In genomic region chr3:128760027-128760426, GRCh38 we compare ENCODE assay signal across 26 cellular contexts. TPM values are rescaled to one million over a fixed set of nuclear protein-coding genes. Genes with fewer than 3 reads are reported as not detected.
A peak's percentile ranks its signal among the peaks of the same experiment; 100 is the strongest.
DNase-seq lines count a peak whose midpoint lies in the region; ATAC-seq, FAIRE-seq and TF ChIP-seq lines count a peak whose summit lies in the region.
"Had no signal": no experiment of that assay in that cellular context is flagged by ENCODE, and none has a peak within 500 bp of the region (broad histone marks: within the 10 kb centered on the region; RNA-seq: fewer than 3 reads in every experiment).

No MANE protein-coding gene starts in this region.

- peak overlapping the region; percentile 37 for H3K4me2 ChIP-seq in hepatocyte
- H3K4me2 ChIP-seq: KMS-11 had no signal

- no peak for FAIRE-seq in kidney (lab: Jason Lieb, UNC)
- FAIRE-seq: GM12891 had no signal

- peak overlapping the region; percentile 75 for H3K27ac Mint-ChIP-seq in activated T-cell treated with anti-CD3 and anti-CD28 coated beads, Interleukin-2, amount 50 U/mL, for 24 hours
- H3K27ac Mint-ChIP-seq in activated T-cell treated with anti-CD3 and anti-CD28 coated beads, Interleukin-2, amount 50 U/mL, for 72 hours = no peak overlapping the region
- H3K27ac Mint-ChIP-seq in natural killer cell = peak overlapping the region; percentile 73 to 85
- H3K27ac Mint-ChIP-seq: activated CD4-positive, alpha-beta memory T cell treated with anti-CD3 and anti-CD28 coated beads, Interleukin-2, amount 10 ng/mL, durations not matched to agents 7 days and 5 days had no signal

- H2AFZ ChIP-seq in hepatocyte = no peak overlapping the region

- H3K4me1 ChIP-seq in hepatocyte (ENCODE audit: insufficient read depth) (peaks cover 23% of the 10 kb centered on the region), transverse colon (peaks cover 4 to 41% (median 18%) of the 10 kb centered on the region in 4 donors), kidney (ENCODE audit: control insufficient read depth in 1 of 2, insufficient read depth in 1 of 2, low read depth in 1 of 2, low read length in 2 of 2) (peaks cover 13 to 17% of the 10 kb centered on the region in 2 donors)

- H3K79me2 ChIP-seq in hepatocyte = peaks cover 99% of the 10 kb centered on the region

- H3K4me3 ChIP-seq in hepatocyte (no peak overlapping the region), transverse colon (no peak overlapping the region), kidney (ENCODE audit: low read length in 2 of 2) (no peak overlapping the region)
- H3K4me3 ChIP-seq: dorsolateral prefrontal cortex, heart left ventricle, lung, suprapubic skin had no signal

- in situ Hi-C loops in transverse colon (cut with MboI; ENCODE audit: low pct_ligation_motif_present in 1 of 4, low pct_unique_long_range_greater_than_20kb in 1 of 4, low sequenced_read_pairs in 3 of 4) = no loop called here

- H4K20me1 ChIP-seq in hepatocyte (ENCODE audit: insufficient read depth, poor library complexity, severe bottlenecking) = peaks cover 81% of the 10 kb centered on the region

- H3K27ac ChIP-seq in hepatocyte = peak overlapping the region; percentile 70
- peak overlapping the region; percentile 4 to 57 (median 20) for H3K27ac ChIP-seq in transverse colon
- no peak overlapping the region for H3K27ac ChIP-seq in kidney (ENCODE audit: low read depth in 2 of 2, low read length in 2 of 2)
- H3K27ac ChIP-seq: KMS-11, suprapubic skin had no signal

- no peak for TF ChIP-seq EP300 in transverse colon (IDR thresholded peaks at IDR 0.05; ENCODE audit: low read depth)

- DNase-seq in activated T-cell treated with anti-CD3 and anti-CD28 coated beads, Interleukin-2, amount 50 U/mL, for 24 hours = no peak
- DNase-seq in activated T-cell treated with anti-CD3 and anti-CD28 coated beads, Interleukin-2, amount 50 U/mL, for 72 hours = no peak
- DNase-seq in hepatocyte (ENCODE audit: low spot score) = peak; percentile 39
- no peak for DNase-seq in natural killer cell
- DNase-seq in transverse colon = no peak
- no peak for DNase-seq in kidney
- DNase-seq in SKM-1 treated with dmso at 0.1 percent for 144 hours (lab: John Stamatoyannopoulos, UW; ENCODE audit: unreplicated experiment) = no peak
- DNase-seq: 8988T; activated CD4-positive, alpha-beta memory T cell treated with anti-CD3 and anti-CD28 coated beads, Interleukin-2, amount 10 ng/mL, durations not matched to agents 7 days and 5 days; amygdala; COR-L47; DND-41; dorsolateral prefrontal cortex; heart left ventricle; NCI-H1694; NCI-H2171; NCI-H526 treated with DMSO at 0.1 percent for 48 hours; right cardiac atrium; RPMI8226; stimulated activated CD4-positive, alpha-beta T cell treated with anti-CD3 and anti-CD28 coated beads, Interleukin-15, amount 100 ng/mL, for 24 hours had no signal

- H3K9me2 ChIP-seq in hepatocyte (replicated peaks; ENCODE audit: insufficient read depth) = no peaks in the 10 kb centered on the region

- TF ChIP-seq POLR2A in transverse colon (IDR thresholded peaks at IDR 0.05) = no peak

- H3K36me3 ChIP-seq in hepatocyte (replicated peaks; ENCODE audit: insufficient read depth, low read depth) = no peaks in the 10 kb centered on the region
- H3K36me3 ChIP-seq in transverse colon = no peaks in the 10 kb centered on the region
- no peaks in the 10 kb centered on the region for H3K36me3 ChIP-seq in kidney (ENCODE audit: control insufficient read depth in 1 of 2, insufficient read depth in 2 of 2, low read length in 2 of 2)

- 62% methylated on average over 5 of the region's 5 CpGs for WGBS in hepatocyte (ENCODE audit: low lambda C conversion rate, missing lambda C conversion rate)
- 80 to 90% methylated on average over 1 to 5 of the region's 5 CpGs for WGBS in transverse colon (ENCODE audit: low coverage in 1 of 2), 2 donors

- H3K9me3 ChIP-seq in hepatocyte (ENCODE audit: low read depth) (no peaks in the 10 kb centered on the region), transverse colon (no peaks in the 10 kb centered on the region), kidney (ENCODE audit: control insufficient read depth in 1 of 2, low read length in 2 of 2) (no peaks in the 10 kb centered on the region)
- H3K9me3 ChIP-seq: suprapubic skin had no signal

- H3K27me3 ChIP-seq in hepatocyte (no peaks in the 10 kb centered on the region), transverse colon (no peaks in the 10 kb centered on the region)
- H3K27me3 ChIP-seq: dorsolateral prefrontal cortex, heart left ventricle, suprapubic skin had no signal

- H3K9me3 Mint-ChIP-seq in activated T-cell treated with anti-CD3 and anti-CD28 coated beads, Interleukin-2, amount 50 U/mL, for 24 hours = no peaks in the 10 kb centered on the region
- H3K9me3 Mint-ChIP-seq in activated T-cell treated with anti-CD3 and anti-CD28 coated beads, Interleukin-2, amount 50 U/mL, for 72 hours = no peaks in the 10 kb centered on the region
- H3K9me3 Mint-ChIP-seq in natural killer cell = peaks cover 0 to 3% of the 10 kb centered on the region in 2 donors
- H3K9me3 Mint-ChIP-seq: activated CD4-positive, alpha-beta memory T cell treated with anti-CD3 and anti-CD28 coated beads, Interleukin-2, amount 10 ng/mL, durations not matched to agents 7 days and 5 days had no signal

- H3K4me1 Mint-ChIP-seq in activated T-cell treated with anti-CD3 and anti-CD28 coated beads, Interleukin-2, amount 50 U/mL, for 24 hours (ENCODE audit: low read depth) = peaks cover 67% of the 10 kb centered on the region
- H3K4me1 Mint-ChIP-seq in activated T-cell treated with anti-CD3 and anti-CD28 coated beads, Interleukin-2, amount 50 U/mL, for 72 hours (ENCODE audit: low read depth) = peaks cover 57% of the 10 kb centered on the region
- H3K4me1 Mint-ChIP-seq in natural killer cell = peaks cover 76 to 81% of the 10 kb centered on the region in 2 donors

- H3K27me3 Mint-ChIP-seq in activated T-cell treated with anti-CD3 and anti-CD28 coated beads, Interleukin-2, amount 50 U/mL, for 24 hours = no peaks in the 10 kb centered on the region
- no peaks in the 10 kb centered on the region for H3K27me3 Mint-ChIP-seq in activated T-cell treated with anti-CD3 and anti-CD28 coated beads, Interleukin-2, amount 50 U/mL, for 72 hours (ENCODE audit: low read depth)
- H3K27me3 Mint-ChIP-seq in natural killer cell (ENCODE audit: low read depth in 2 of 2) = no peaks in the 10 kb centered on the region
- H3K27me3 Mint-ChIP-seq: activated CD4-positive, alpha-beta memory T cell treated with anti-CD3 and anti-CD28 coated beads, Interleukin-2, amount 10 ng/mL, durations not matched to agents 7 days and 5 days had no signal

- H3K9ac ChIP-seq in kidney (ENCODE audit: low read length in 2 of 2) = no peak overlapping the region
- H3K9ac ChIP-seq: KMS-11 had no signal

- TF ChIP-seq CTCF in hepatocyte (IDR thresholded peaks at IDR 0.05; ENCODE audit: poor library complexity) (no peak), natural killer cell (IDR thresholded peaks at IDR 0.05) (no peak), transverse colon (IDR thresholded peaks at IDR 0.05) (no peak), kidney (IDR thresholded peaks at IDR 0.05; ENCODE audit: borderline replicate concordance, extremely low read depth, insufficient read depth) (no peak)

- H3K4me3 Mint-ChIP-seq in activated T-cell treated with anti-CD3 and anti-CD28 coated beads, Interleukin-2, amount 50 U/mL, for 24 hours = no peak overlapping the region
- no peak overlapping the region for H3K4me3 Mint-ChIP-seq in activated T-cell treated with anti-CD3 and anti-CD28 coated beads, Interleukin-2, amount 50 U/mL, for 72 hours
- peak overlapping the region; percentile 81 for H3K4me3 Mint-ChIP-seq in natural killer cell
- H3K4me3 Mint-ChIP-seq: activated CD4-positive, alpha-beta memory T cell treated with anti-CD3 and anti-CD28 coated beads, Interleukin-2, amount 10 ng/mL, durations not matched to agents 7 days and 5 days had no signal

- H3K36me3 Mint-ChIP-seq in activated T-cell treated with anti-CD3 and anti-CD28 coated beads, Interleukin-2, amount 50 U/mL, for 24 hours (ENCODE audit: low read depth) = peaks cover 56% of the 10 kb centered on the region
- peaks cover 1 to 10% of the 10 kb centered on the region in 2 donors for H3K36me3 Mint-ChIP-seq in activated T-cell treated with anti-CD3 and anti-CD28 coated beads, Interleukin-2, amount 50 U/mL, for 72 hours (ENCODE audit: insufficient read depth in 2 of 2)
- H3K36me3 Mint-ChIP-seq in natural killer cell = no peaks in the 10 kb centered on the region

- ATAC-seq in activated T-cell treated with anti-CD3 and anti-CD28 coated beads, Interleukin-2, amount 50 U/mL, for 72 hours (replicated peaks in 1 of 2) = no peak
- ATAC-seq in natural killer cell (no peak), HG02870 (IDR thresholded peaks at IDR 0.05; ENCODE audit: unreplicated experiment) (no peak)
- ATAC-seq: HCT116 had no signal

- intact Hi-C loops in natural killer cell (cut with micrococcal nuclease) (no loop called here), transverse colon (cut with DNase I; ENCODE audit: low total_unique reads) (no loop called here), kidney (cut with DNase I) (no loop called here)

RNA-seq across cellular contexts. Expression of gene RAB7A, which starts 34.0 kb away (rescaled TPM):
- total RNA-seq in activated T-cell treated with anti-CD3 and anti-CD28 coated beads, Interleukin-2, amount 50 U/mL, for 72 hours = 100 to 1,000 TPM; 204 to 206 TPM
- 108 and 151 TPM in 2 replicates for total RNA-seq in hepatocyte
- 249 and 269 TPM in 2 replicates for polyA plus RNA-seq in hepatocyte
- 100 to 1,000 TPM; 218 to 233 (median 224) TPM for total RNA-seq in natural killer cell
- 100 to 1,000 TPM in 2 of 4 donors, 10 to 100 TPM in 2; 45.0 to 121 (median 101) TPM for total RNA-seq in transverse colon
- total RNA-seq in kidney = 248 TPM
- polyA plus RNA-seq in kidney (ENCODE audit: insufficient read depth, low read depth, low replicate concordance) = 211 TPM

Comparison
In these comparisons a context has a peak if more than half of its experiments do, and no peak if none do; other contexts are left out.
1. H3K27ac ChIP-seq: peak in hepatocyte (single experiment) and transverse colon (4 of 4); none in kidney (0 of 2).